8 cellular contexts compared by ENCODE assay signal in the genomic region with DNA sequence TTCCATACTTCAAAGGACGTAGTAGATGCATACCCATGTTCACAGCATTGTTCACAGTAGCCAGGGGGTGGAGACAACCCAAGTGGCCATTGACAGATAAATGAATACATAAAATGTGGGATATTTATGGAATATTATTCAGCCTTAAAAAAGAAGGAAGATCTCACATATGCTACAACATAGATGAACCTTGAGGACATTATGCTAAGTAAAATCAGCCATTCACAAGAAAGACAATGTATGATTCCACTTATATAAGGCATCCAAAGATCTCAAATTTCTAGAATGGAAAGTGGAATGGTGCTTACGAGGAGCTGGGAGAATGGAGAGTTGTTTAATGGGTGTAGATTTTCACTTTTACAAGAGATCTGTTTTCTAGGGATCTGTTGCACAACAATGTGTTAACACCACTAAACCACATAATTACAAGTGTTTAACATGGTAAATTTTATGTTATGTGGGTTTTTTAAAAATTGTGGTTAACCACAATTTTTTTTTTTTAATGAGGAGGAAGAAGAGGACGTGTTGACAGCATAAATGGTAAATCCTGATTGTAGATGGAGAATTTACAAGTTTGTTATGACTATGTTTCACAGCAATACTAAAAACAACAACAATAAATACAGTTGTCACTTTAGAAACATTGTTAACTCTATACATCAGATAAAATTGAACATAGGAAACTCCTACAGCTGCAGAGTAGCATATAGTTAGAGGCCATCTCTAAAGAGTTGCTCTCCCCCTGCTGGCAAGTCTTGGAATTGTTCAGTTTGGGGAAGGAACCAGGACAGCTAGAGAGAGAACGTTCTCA. TPM values are rescaled to one million over a fixed set of nuclear protein-coding genes. Genes with fewer than 3 reads are reported as not detected.
A peak's percentile ranks its signal among the peaks of the same experiment; 100 is the strongest.
DNase-seq lines count a peak whose midpoint lies in the region; ATAC-seq and TF ChIP-seq lines count a peak whose summit lies in the region.

No MANE protein-coding gene starts in this region.

- H3K4me3 ChIP-seq in NB4 (ENCODE audit: low read depth, low read length): no peak overlapping the region

- peaks cover 33% of the 10 kb centered on the region for H3K27me3 Mint-ChIP-seq in T-helper 17 cell

- DNase-seq in NCI-H510A treated with DMSO at 0.1 percent for 48 hours (lab: John Stamatoyannopoulos, UW) (peak; percentile 17), NCI-H510A (lab: John Stamatoyannopoulos, UW) (no peak), NB4 (ENCODE audit: low read depth) (peak; percentile 67), T-helper 17 cell (peak; percentile 30 to 75 (median 44)), amniotic epithelial cell (ENCODE audit: low read depth) (peak; percentile 62), hepatic stellate cell (ENCODE audit: low spot score) (peak; percentile 38)
- peak; percentile 40 to 77 for DNase-seq in stimulated activated CD4-positive, alpha-beta T cell treated with anti-CD3 and anti-CD28 coated beads, Interleukin-12 subunit alpha, Interleukin-12 subunit beta, amount 100 ng/mL, for 24 hours (ENCODE audit: low read depth in 2 of 2)

- no peak for TF ChIP-seq POLR2A in NB4 (IDR thresholded peaks at IDR 0.05; ENCODE audit: extremely low read depth, insufficient read length)

- ATAC-seq in HG02588 (IDR thresholded peaks at IDR 0.05; ENCODE audit: unreplicated experiment): peak; percentile 99
- ATAC-seq in T-helper 17 cell: peak; percentile 96

- H3K4me3 Mint-ChIP-seq in T-helper 17 cell: peak overlapping the region; percentile 67

- no peak overlapping the region for H3K27ac Mint-ChIP-seq in T-helper 17 cell

- peaks cover 16% of the 10 kb centered on the region for H3K4me1 Mint-ChIP-seq in T-helper 17 cell

- TF ChIP-seq CTCF in NB4 (IDR thresholded peaks at IDR 0.05; ENCODE audit: low read depth, low read length): peak; percentile 95

- H3K36me3 Mint-ChIP-seq in T-helper 17 cell (ENCODE audit: low read depth): no peaks in the 10 kb centered on the region

- H3K9me3 ChIP-seq in T-helper 17 cell (ENCODE audit: control insufficient read depth, low read length, poor library complexity, severe bottlenecking): no peaks in the 10 kb centered on the region

RNA-seq across cellular contexts. Expression of gene CCN2, which starts 41.6 kb away (rescaled TPM):
- under 1 TPM in 1 of 2 donors, not detected in 1; 0.20 TPM for total RNA-seq in T-helper 17 cell
